ENCODE assay signal across 1 cellular context in genomic region chr11:66006891-66007176, GRCh38.
TF ChIP-seq lines count a peak whose summit lies in the region.

No MANE protein-coding gene starts in this region.

TF ChIP-seq in K562, 482 proteins besides CTCF, POLR2A, EP300 and RAD21:
- TF ChIP-seq RBFOX2 (IDR thresholded peaks at IDR 0.05; ENCODE audit: low read depth, low read length): peak; percentile 11; the same call in 1 of the 2 replicates
- no peak for TF ChIP-seq COPS2 (conservative IDR thresholded peaks at IDR 0.05)
TF ChIP-seq in K562: peak in this region for 1.
